34 cellular contexts compared by ENCODE assay signal in genomic region chr3:13556937-13557336, GRCh38. TPM values are rescaled to one million over a fixed set of nuclear protein-coding genes. Genes with fewer than 3 reads are reported as not detected.
DNase-seq lines count a peak whose midpoint lies in the region; ATAC-seq and TF ChIP-seq lines count a peak whose summit lies in the region.
"Had no signal": no experiment of that assay in that cellular context is flagged by ENCODE, and none has a peak within 500 bp of the region (broad histone marks: within the 10 kb centered on the region; RNA-seq: fewer than 3 reads in every experiment).

No MANE protein-coding gene starts in this region.

- peaks cover 25 to 86% (median 63%) of the 10 kb centered on the region in 4 donors for H3K4me1 Mint-ChIP-seq in naive thymus-derived CD8-positive, alpha-beta T cell
- H3K4me1 Mint-ChIP-seq: stimulated activated effector memory CD8-positive, alpha-beta T cell treated with anti-CD3 and anti-CD28 coated beads, Interleukin-12 subunit alpha, Interleukin-12 subunit beta, amount 100 ng/mL, for 72 hours had no signal

- intact Hi-C loops in dorsolateral prefrontal cortex (cut with DNase I) = no loop called here

- H3K9me3 Mint-ChIP-seq in naive thymus-derived CD8-positive, alpha-beta T cell = no peaks in the 10 kb centered on the region
- H3K9me3 Mint-ChIP-seq: activated T-cell treated with anti-CD3 and anti-CD28 coated beads, Interleukin-2, amount 50 U/mL, for 24 hours; naive B cell; stimulated activated effector memory CD8-positive, alpha-beta T cell treated with anti-CD3 and anti-CD28 coated beads, Interleukin-12 subunit alpha, Interleukin-12 subunit beta, amount 100 ng/mL, for 72 hours; T-cell had no signal

- H3K27ac Mint-ChIP-seq in naive thymus-derived CD8-positive, alpha-beta T cell = peak overlapping the region; percentile 67 to 90 (median 84)
- H3K27ac Mint-ChIP-seq: activated T-cell treated with anti-CD3 and anti-CD28 coated beads, Interleukin-2, amount 50 U/mL, for 24 hours; stimulated activated effector memory CD8-positive, alpha-beta T cell treated with anti-CD3 and anti-CD28 coated beads, Interleukin-12 subunit alpha, Interleukin-12 subunit beta, amount 100 ng/mL, for 72 hours had no signal

- POLR2A ChIA-PET in naive thymus-derived CD8-positive, alpha-beta T cell (lab: Charles Lee) = no interaction called here

- peak overlapping the region; percentile 76 for H3K4me2 ChIP-seq in BLaER1

- H3K27me3 Mint-ChIP-seq in naive thymus-derived CD8-positive, alpha-beta T cell = peaks cover 0 to 2% (median 1%) of the 10 kb centered on the region in 5 donors

- peaks cover 0 to 2% (median 0%) of the 10 kb centered on the region in 3 donors for H3K36me3 Mint-ChIP-seq in naive thymus-derived CD8-positive, alpha-beta T cell
- H3K36me3 Mint-ChIP-seq: naive B cell; stimulated activated effector memory CD8-positive, alpha-beta T cell treated with anti-CD3 and anti-CD28 coated beads, Interleukin-12 subunit alpha, Interleukin-12 subunit beta, amount 100 ng/mL, for 72 hours; T-cell had no signal

- H3K4me3 Mint-ChIP-seq in naive thymus-derived CD8-positive, alpha-beta T cell = peak overlapping the region in 8 of 10 donors; percentile 24 to 71 (median 48)
- H3K4me3 Mint-ChIP-seq: activated T-cell treated with anti-CD3 and anti-CD28 coated beads, Interleukin-2, amount 50 U/mL, for 24 hours; naive B cell; stimulated activated effector memory CD8-positive, alpha-beta T cell treated with anti-CD3 and anti-CD28 coated beads, Interleukin-12 subunit alpha, Interleukin-12 subunit beta, amount 100 ng/mL, for 72 hours; T-cell had no signal

- H3K27ac ChIP-seq in BLaER1 = peak overlapping the region; percentile 33
- H3K27ac ChIP-seq in dorsolateral prefrontal cortex = peak overlapping the region in 1 of 59 donors; percentile 2
- H3K27ac ChIP-seq: epithelial cell of prostate, ovary, spleen, thoracic aorta had no signal

- H3K4me3 ChIP-seq in BLaER1 (no peak overlapping the region), adipocyte (ENCODE audit: low read length) (no peak overlapping the region), dorsolateral prefrontal cortex (no peak overlapping the region)
- peak overlapping the region; percentile 22; the same call in 1 of the 2 replicates for H3K4me3 ChIP-seq in Jurkat, Clone E6-1 (ENCODE audit: low read length)
- H3K4me3 ChIP-seq: breast epithelium, heart right ventricle, ovary, spleen, thoracic aorta had no signal

- peak; percentile 85 for DNase-seq in Jurkat, Clone E6-1 (ENCODE audit: low read depth, low spot score)
- DNase-seq in adipocyte (ENCODE audit: low read depth) (no peak), CD1c-positive myeloid dendritic cell (ENCODE audit: extremely low spot score) (no peak), dorsolateral prefrontal cortex (no peak), Kasumi-1 (lab: John Stamatoyannopoulos, UW) (no peak), cerebellar cortex (ENCODE audit: low spot score) (no peak)
- DNase-seq in naive thymus-derived CD8-positive, alpha-beta T cell = peak in 1 of 10 donors; percentile 23
- DNase-seq: ACHN; activated T-cell treated with anti-CD3 and anti-CD28 coated beads, Interleukin-2, amount 50 U/mL, for 24 hours; amniotic stem cell; C1 segment of cervical spinal cord; Calu3; dermis blood vessel endothelial cell; heart right ventricle; left colon; mesenchymal stem cell; naive B cell; NCI-H1417; NCI-H2107; NCI-H446 treated with DMSO at 0.1 percent for 48 hours; ovary; PC-3; retina; SIG-M5; spleen; stimulated activated CD4-positive, alpha-beta T cell treated with anti-CD3 and anti-CD28 coated beads, Interleukin-2, amount 100 ng/mL, for 48 hours; T-cell had no signal

- no peaks in the 10 kb centered on the region for H4K20me1 ChIP-seq in BLaER1

- peak; percentile 29 to 44 for ATAC-seq in naive thymus-derived CD8-positive, alpha-beta T cell
- ATAC-seq: activated CD4-positive, CD25-positive, alpha-beta regulatory T cell treated with anti-CD3 and anti-CD28 coated beads, Interleukin-2, amount 50 U/mL, for 24 hours; left colon; PC-3; stimulated activated effector memory CD8-positive, alpha-beta T cell treated with anti-CD3 and anti-CD28 coated beads, Interleukin-12 subunit alpha, Interleukin-12 subunit beta, amount 100 ng/mL, for 72 hours; T-cell had no signal

- H3K27me3 ChIP-seq in BLaER1 (no peaks in the 10 kb centered on the region), adipocyte (replicated peaks; ENCODE audit: control insufficient read depth, insufficient read depth, low read length) (no peaks in the 10 kb centered on the region), dorsolateral prefrontal cortex (no peaks in the 10 kb centered on the region)
- H3K27me3 ChIP-seq: breast epithelium, ovary had no signal

- H3K9ac ChIP-seq in BLaER1 = 0 out of 2 replicates have a peak overlapping the region, but pooled peaks have one; percentile 32
- peak overlapping the region; percentile 70 for H3K9ac ChIP-seq in adipocyte (ENCODE audit: low read length)

- H3K9me3 ChIP-seq in BLaER1 (no peaks in the 10 kb centered on the region), adipocyte (ENCODE audit: control insufficient read depth, low read length) (no peaks in the 10 kb centered on the region)
- H3K9me3 ChIP-seq: breast epithelium, heart right ventricle, ovary, spleen, thoracic aorta had no signal

- TF ChIP-seq CTCF in dorsolateral prefrontal cortex (IDR thresholded peaks at IDR 0.05 in 54 of 56, conservative IDR thresholded peaks at IDR 0.05 in 2 of 56; ENCODE audit: low read depth in 1 of 56, partially characterized antibody in 56 of 56) = no peak

- peaks cover 55% of the 10 kb centered on the region for H3K4me1 ChIP-seq in BLaER1
- peaks cover 82% of the 10 kb centered on the region for H3K4me1 ChIP-seq in adipocyte (ENCODE audit: control insufficient read depth, insufficient read depth, low read length)
- H3K4me1 ChIP-seq: breast epithelium had no signal

- H3K36me3 ChIP-seq in BLaER1 = no peaks in the 10 kb centered on the region
- H3K36me3 ChIP-seq in adipocyte (ENCODE audit: control insufficient read depth, insufficient read depth, low read length, severe bottlenecking) = peaks cover 37% of the 10 kb centered on the region
- H3K36me3 ChIP-seq: breast epithelium, heart right ventricle, ovary, spleen, thoracic aorta had no signal

RNA-seq across cellular contexts. Expression of gene FBLN2, which starts 8.0 kb away (rescaled TPM):
- polyA plus RNA-seq in Jurkat, Clone E6-1 (2012; ENCODE audit: insufficient read depth, insufficient read length) = 71.5 TPM
- total RNA-seq in naive thymus-derived CD8-positive, alpha-beta T cell = 1 to 10 TPM; 6.3 to 9.5 TPM
- polyA plus RNA-seq in naive thymus-derived CD8-positive, alpha-beta T cell = 10 to 100 TPM; 15.8 to 33.7 (median 20.3) TPM
- total RNA-seq in dorsolateral prefrontal cortex = 10 to 100 TPM in 20 of 120 experiments, 1 to 10 TPM in 100; 1.4 to 21.4 (median 5.9) TPM
- total RNA-seq: Calu3, MCF 10A had no signal
